In the genomic region with DNA sequence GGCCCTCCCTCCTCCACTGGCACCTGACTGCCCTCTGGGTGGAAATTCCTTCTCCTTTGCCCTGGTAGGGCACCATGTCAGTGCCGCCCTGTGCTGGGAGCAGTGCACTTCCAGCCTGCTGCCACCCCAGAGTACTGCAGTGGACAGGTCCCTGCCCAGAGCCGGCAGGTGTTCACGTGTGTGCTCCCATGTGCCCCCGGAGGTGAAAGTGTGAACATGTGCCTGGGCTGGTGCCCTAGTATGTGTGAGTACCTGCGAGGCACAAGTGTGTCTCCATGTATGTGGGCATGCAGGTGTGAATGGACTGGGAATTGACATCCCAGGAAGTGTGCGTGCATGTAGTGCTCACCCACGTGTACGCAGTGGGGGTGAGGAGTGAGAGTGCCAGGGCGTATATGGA, we compare ENCODE assay signal across 8 cellular contexts. TPM values are rescaled to one million over a fixed set of nuclear protein-coding genes. Genes with fewer than 3 reads are reported as not detected.
DNase-seq lines count a peak whose midpoint lies in the region; ATAC-seq and TF ChIP-seq lines count a peak whose summit lies in the region.

No MANE protein-coding gene starts in this region.

- peaks cover 8% of the 10 kb centered on the region for H3K4me1 ChIP-seq in foreskin keratinocyte

- no peak for DNase-seq in activated CD4-positive, CD25-positive, alpha-beta regulatory T cell treated with anti-CD3 and anti-CD28 coated beads, Interleukin-2, amount 50 U/mL, for 72 hours
- peak; percentile 70 for DNase-seq in activated CD4-positive, alpha-beta T cell treated with anti-CD3 and anti-CD28 coated beads for 48 hours
- DNase-seq in foreskin keratinocyte = no peak
- DNase-seq in NCI-H128 (lab: John Stamatoyannopoulos, UW; ENCODE audit: unreplicated experiment) = no peak
- no peak for DNase-seq in NCI-H1048 (lab: John Stamatoyannopoulos, UW)
- DNase-seq in foreskin fibroblast = no peak

- H3K27ac ChIP-seq in foreskin keratinocyte = no peak overlapping the region
- H3K27ac ChIP-seq in temporal lobe (ENCODE audit: low read depth, low read length) = peak overlapping the region; percentile 59

- ATAC-seq in activated CD4-positive, CD25-positive, alpha-beta regulatory T cell treated with anti-CD3 and anti-CD28 coated beads, Interleukin-2, amount 50 U/mL, for 24 hours = peak; percentile 64 to 68
- ATAC-seq in foreskin keratinocyte = peak; percentile 56

- TF ChIP-seq CTCF in foreskin keratinocyte (conservative IDR thresholded peaks at IDR 0.05) = peak; percentile 29
- no peak for TF ChIP-seq CTCF in foreskin fibroblast (IDR thresholded peaks at IDR 0.05; ENCODE audit: low read depth, low read length)

- no peak overlapping the region for H3K4me3 ChIP-seq in foreskin fibroblast (ENCODE audit: low read depth in 1 of 2, low read length in 2 of 2)

- no peaks in the 10 kb centered on the region for H3K27me3 ChIP-seq in foreskin keratinocyte

RNA-seq across cellular contexts. Expression of a gene that starts 29.4 kb away (rescaled TPM):
- 2.9 and 5.3 TPM in 2 replicates for total RNA-seq in foreskin keratinocyte
- 3.8 and 6.3 TPM in 2 replicates for polyA plus RNA-seq in foreskin keratinocyte
- total RNA-seq in temporal lobe = 2.7 TPM

RNA-seq across cellular contexts. Expression of a gene that starts 33.4 kb away (rescaled TPM):
- total RNA-seq in foreskin keratinocyte (4.9 and 6.0 TPM in 2 replicates), temporal lobe (13.5 TPM)
- 2.7 and 3.0 TPM in 2 replicates for polyA plus RNA-seq in foreskin keratinocyte
